In genomic region chr1:235992868-235993267, GRCh38 we compare ENCODE assay signal across 33 cellular contexts.
"Had no signal": no experiment of that assay in that cellular context is flagged by ENCODE, and none has a peak within 500 bp of the region (broad histone marks: within the 10 kb centered on the region; RNA-seq: fewer than 3 reads in every experiment).

No MANE protein-coding gene starts in this region.

- H3K27ac Mint-ChIP-seq: activated CD8-positive, alpha-beta T cell treated with anti-CD3 and anti-CD28 coated beads for 36 hours; activated naive CD4-positive, alpha-beta T cell treated with anti-CD3 and anti-CD28 coated beads for 36 hours; activated naive CD4-positive, alpha-beta T cell treated with anti-CD3 and anti-CD28 coated beads, Interleukin-2, amount 50 U/mL, for 24 hours; activated naive CD8-positive, alpha-beta T cell treated with anti-CD3 and anti-CD28 coated beads for 36 hours; activated T-helper 1 cell treated with anti-CD3 and anti-CD28 coated beads, Interleukin-12 subunit alpha, Interleukin-12 subunit beta, Interleukin-2, Interleukin-4 antibody, amounts not matched to agents 30 ng/mL and 10 ng/mL and 1 ng/mL, durations not matched to agents 14 hours and 24 hours and 36 hours; activated T-helper 2 cell treated with anti-CD3 and anti-CD28 coated beads, Interferon-gamma antibody, Interleukin-2, Interleukin-4, amounts not matched to agents 10 μg/mL and 5 μg/mL and 100 μg/mL, durations not matched to agents 14 hours and 24 hours and 36 hours; dendritic cell treated with granulocyte-macrophage colony-stimulating factor and Interleukin-4, amounts not matched to agents 40 ng/mL and 50 ng/mL, for 4 days; endodermal cell had no signal

- H3K4me3 ChIP-seq: adrenal gland, body of pancreas, cardiac muscle cell, coronary artery, dorsolateral prefrontal cortex, esophagus muscularis mucosa, gastrocnemius medialis, heart left ventricle had no signal

- H3K4me3 Mint-ChIP-seq: activated CD8-positive, alpha-beta T cell treated with anti-CD3 and anti-CD28 coated beads for 36 hours; activated naive CD4-positive, alpha-beta T cell treated with anti-CD3 and anti-CD28 coated beads for 36 hours; activated naive CD4-positive, alpha-beta T cell treated with anti-CD3 and anti-CD28 coated beads, Interleukin-2, amount 50 U/mL, for 24 hours; activated naive CD8-positive, alpha-beta T cell treated with anti-CD3 and anti-CD28 coated beads for 36 hours; activated T-helper 1 cell treated with anti-CD3 and anti-CD28 coated beads, Interleukin-12 subunit alpha, Interleukin-12 subunit beta, Interleukin-2, Interleukin-4 antibody, amounts not matched to agents 30 ng/mL and 10 ng/mL and 1 ng/mL, durations not matched to agents 14 hours and 24 hours and 36 hours; dendritic cell treated with granulocyte-macrophage colony-stimulating factor and Interleukin-4, amounts not matched to agents 40 ng/mL and 50 ng/mL, for 4 days; endodermal cell had no signal

- H3K27me3 Mint-ChIP-seq: activated naive CD8-positive, alpha-beta T cell treated with anti-CD3 and anti-CD28 coated beads for 36 hours; dendritic cell treated with granulocyte-macrophage colony-stimulating factor and Interleukin-4, amounts not matched to agents 40 ng/mL and 50 ng/mL, for 4 days had no signal

- H3K36me3 Mint-ChIP-seq: activated naive CD4-positive, alpha-beta T cell treated with anti-CD3 and anti-CD28 coated beads, Interleukin-2, amount 50 U/mL, for 24 hours had no signal

- H3K9me3 Mint-ChIP-seq: activated naive CD4-positive, alpha-beta T cell treated with anti-CD3 and anti-CD28 coated beads, Interleukin-2, amount 50 U/mL, for 24 hours had no signal

- H3K4me1 Mint-ChIP-seq: activated naive CD4-positive, alpha-beta T cell treated with anti-CD3 and anti-CD28 coated beads, Interleukin-2, amount 50 U/mL, for 24 hours; endodermal cell had no signal

- ATAC-seq: activated CD8-positive, alpha-beta T cell treated with anti-CD3 and anti-CD28 coated beads for 36 hours; body of pancreas; foreskin keratinocyte; gastrocnemius medialis; heart left ventricle had no signal

- H3K27ac ChIP-seq: body of pancreas, cardiac muscle cell, coronary artery, dorsolateral prefrontal cortex, foreskin keratinocyte, gastrocnemius medialis, heart left ventricle had no signal

- H3K9me3 ChIP-seq: body of pancreas, gastrocnemius medialis had no signal

- H3K36me3 ChIP-seq: cardiac muscle cell had no signal

- H3K4me1 ChIP-seq: adrenal gland, body of pancreas, esophagus muscularis mucosa, gastrocnemius medialis, heart left ventricle had no signal

- H3K27me3 ChIP-seq: adrenal gland, body of pancreas, cardiac muscle cell, dorsolateral prefrontal cortex, esophagus muscularis mucosa, foreskin keratinocyte, gastrocnemius medialis, heart left ventricle had no signal

- DNase-seq: activated CD4-positive, alpha-beta T cell treated with anti-CD3 and anti-CD28 coated beads for 1 hour; activated CD4-positive, alpha-beta T cell treated with anti-CD3 and anti-CD28 coated beads for 4 hours; activated CD4-positive, alpha-beta T cell treated with anti-CD3 and anti-CD28 coated beads, Interleukin-2, amount 50 U/mL, for 1 hour; activated CD4-positive, alpha-beta T cell treated with anti-CD3 and anti-CD28 coated beads, Interleukin-2, amount 50 U/mL, for 48 hours; activated CD4-positive, CD25-positive, alpha-beta regulatory T cell; activated CD8-positive, alpha-beta memory T cell treated with anti-CD3 and anti-CD28 coated beads for 24 hours; activated CD8-positive, alpha-beta T cell treated with anti-CD3 and anti-CD28 coated beads for 36 hours; activated effector memory CD4-positive, alpha-beta T cell treated with anti-CD3 and anti-CD28 coated beads, Interleukin-2, amount 50 U/mL, for 16 hours; activated naive CD4-positive, alpha-beta T cell treated with anti-CD3 and anti-CD28 coated beads for 36 hours; activated naive CD8-positive, alpha-beta T cell treated with anti-CD3 and anti-CD28 coated beads for 36 hours; activated T-cell treated with anti-CD3 and anti-CD28 coated beads, Interleukin-2, amount 50 U/mL, for 1 hour; activated T-cell treated with anti-CD3 and anti-CD28 coated beads, Interleukin-2, amount 50 U/mL, for 48 hours; adrenal gland; amygdala; aorta; body of pancreas; central memory CD4-positive, alpha-beta T cell; dorsolateral prefrontal cortex; effector memory CD4-positive, alpha-beta T cell; endodermal cell; erythroblast; foreskin keratinocyte; gastrocnemius medialis; glutamatergic neuron; heart left ventricle; T-helper 2 cell had no signal
